Comparison of ENCODE assay signal across 1 cellular context in the genomic region with DNA sequence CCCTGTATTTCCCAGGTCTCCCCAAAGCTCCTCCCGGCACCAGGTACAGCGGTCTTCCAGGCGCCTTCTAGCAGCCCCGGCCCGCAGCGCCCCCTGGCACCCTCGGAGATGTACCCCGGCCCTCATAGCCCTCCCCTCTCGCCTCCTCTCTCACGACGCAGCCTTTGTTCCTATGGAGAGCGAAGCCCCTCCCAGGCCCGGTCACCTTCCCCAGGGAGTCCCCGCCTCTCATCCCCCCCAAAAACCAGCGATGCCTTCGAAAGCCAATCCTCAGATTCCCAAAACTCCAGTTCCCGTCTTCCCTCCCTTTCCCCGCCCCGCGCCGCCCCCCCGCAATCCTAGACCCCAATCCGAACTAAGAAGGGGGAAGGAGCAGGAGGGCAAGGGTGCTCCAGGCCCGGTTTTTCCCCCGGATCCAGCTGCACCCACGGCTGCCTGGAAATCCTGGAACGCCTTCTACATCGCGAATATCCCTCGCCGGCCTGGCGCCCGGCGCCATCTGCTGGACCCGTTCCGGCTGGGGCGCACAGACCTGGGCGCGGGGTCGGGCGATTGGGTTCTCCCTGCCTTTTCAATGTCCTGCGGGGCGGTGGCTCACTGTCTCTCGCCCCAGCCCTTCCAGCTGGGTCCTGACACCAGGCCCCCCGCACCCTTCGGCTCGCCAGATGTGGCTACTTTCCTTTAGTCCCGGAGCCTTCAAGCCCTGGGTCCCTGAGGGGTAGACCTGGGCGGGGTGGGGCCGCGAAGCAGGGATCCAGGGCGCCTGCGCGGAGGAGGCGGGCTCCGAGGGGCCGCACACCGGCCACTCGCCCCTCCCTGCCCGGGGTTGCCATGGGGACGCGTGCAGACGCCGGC.
TF ChIP-seq lines count a peak whose summit lies in the region.

A gene with protein sequence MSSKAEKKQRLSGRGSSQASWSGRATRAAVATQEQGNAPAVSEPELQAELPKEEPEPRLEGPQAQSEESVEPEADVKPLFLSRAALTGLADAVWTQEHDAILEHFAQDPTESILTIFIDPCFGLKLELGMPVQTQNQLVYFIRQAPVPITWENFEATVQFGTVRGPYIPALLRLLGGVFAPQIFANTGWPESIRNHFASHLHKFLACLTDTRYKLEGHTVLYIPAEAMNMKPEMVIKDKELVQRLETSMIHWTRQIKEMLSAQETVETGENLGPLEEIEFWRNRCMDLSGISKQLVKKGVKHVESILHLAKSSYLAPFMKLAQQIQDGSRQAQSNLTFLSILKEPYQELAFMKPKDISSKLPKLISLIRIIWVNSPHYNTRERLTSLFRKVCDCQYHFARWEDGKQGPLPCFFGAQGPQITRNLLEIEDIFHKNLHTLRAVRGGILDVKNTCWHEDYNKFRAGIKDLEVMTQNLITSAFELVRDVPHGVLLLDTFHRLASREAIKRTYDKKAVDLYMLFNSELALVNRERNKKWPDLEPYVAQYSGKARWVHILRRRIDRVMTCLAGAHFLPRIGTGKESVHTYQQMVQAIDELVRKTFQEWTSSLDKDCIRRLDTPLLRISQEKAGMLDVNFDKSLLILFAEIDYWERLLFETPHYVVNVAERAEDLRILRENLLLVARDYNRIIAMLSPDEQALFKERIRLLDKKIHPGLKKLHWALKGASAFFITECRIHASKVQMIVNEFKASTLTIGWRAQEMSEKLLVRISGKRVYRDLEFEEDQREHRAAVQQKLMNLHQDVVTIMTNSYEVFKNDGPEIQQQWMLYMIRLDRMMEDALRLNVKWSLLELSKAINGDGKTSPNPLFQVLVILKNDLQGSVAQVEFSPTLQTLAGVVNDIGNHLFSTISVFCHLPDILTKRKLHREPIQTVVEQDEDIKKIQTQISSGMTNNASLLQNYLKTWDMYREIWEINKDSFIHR (N-terminal part only) (plus strand): TSS at position 844 of the 855 bp plus-strand sequence. CDS start 1,991 bp downstream, outside the sequence.

TF ChIP-seq in A549, 52 proteins besides CTCF, POLR2A, EP300 and RAD21 (continued from another document):
- no peak; the same call in 1 of the 2 replicates for TF ChIP-seq EHF (CRISPR knock-in tag; IDR thresholded peaks at IDR 0.05)
- no peak for TF ChIP-seq POLR2AphosphoS2 (conservative IDR thresholded peaks at IDR 0.05; ENCODE audit: low read length)
- TF ChIP-seq ZFP36 (IDR thresholded peaks at IDR 0.05; ENCODE audit: borderline replicate concordance, partially characterized antibody), result peak; percentile 48
- TF ChIP-seq RFX5 (IDR thresholded peaks at IDR 0.05), result peak; percentile 60
- TF ChIP-seq NPAS2 (CRISPR knock-in tag; IDR thresholded peaks at IDR 0.05; ENCODE audit: borderline replicate concordance), result no peak
- TF ChIP-seq, protein P1, sequence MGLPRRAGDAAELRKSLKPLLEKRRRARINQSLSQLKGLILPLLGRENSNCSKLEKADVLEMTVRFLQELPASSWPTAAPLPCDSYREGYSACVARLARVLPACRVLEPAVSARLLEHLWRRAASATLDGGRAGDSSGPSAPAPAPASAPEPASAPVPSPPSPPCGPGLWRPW (IDR thresholded peaks at IDR 0.05), result no peak
- no peak for TF ChIP-seq HOXA7 (CRISPR knock-in tag; IDR thresholded peaks at IDR 0.05)
- TF ChIP-seq PHF8 (IDR thresholded peaks at IDR 0.05; ENCODE audit: borderline replicate concordance, low read depth), result peak; percentile 57; the same call in 1 of the 2 replicates
- TF ChIP-seq FOSB (CRISPR knock-in tag; IDR thresholded peaks at IDR 0.05), result no peak
- TF ChIP-seq ZC3H11A (IDR thresholded peaks at IDR 0.05), result no peak
- TF ChIP-seq MAFK (IDR thresholded peaks at IDR 0.05; ENCODE audit: partially characterized antibody), result no peak
- TF ChIP-seq, protein P2, sequence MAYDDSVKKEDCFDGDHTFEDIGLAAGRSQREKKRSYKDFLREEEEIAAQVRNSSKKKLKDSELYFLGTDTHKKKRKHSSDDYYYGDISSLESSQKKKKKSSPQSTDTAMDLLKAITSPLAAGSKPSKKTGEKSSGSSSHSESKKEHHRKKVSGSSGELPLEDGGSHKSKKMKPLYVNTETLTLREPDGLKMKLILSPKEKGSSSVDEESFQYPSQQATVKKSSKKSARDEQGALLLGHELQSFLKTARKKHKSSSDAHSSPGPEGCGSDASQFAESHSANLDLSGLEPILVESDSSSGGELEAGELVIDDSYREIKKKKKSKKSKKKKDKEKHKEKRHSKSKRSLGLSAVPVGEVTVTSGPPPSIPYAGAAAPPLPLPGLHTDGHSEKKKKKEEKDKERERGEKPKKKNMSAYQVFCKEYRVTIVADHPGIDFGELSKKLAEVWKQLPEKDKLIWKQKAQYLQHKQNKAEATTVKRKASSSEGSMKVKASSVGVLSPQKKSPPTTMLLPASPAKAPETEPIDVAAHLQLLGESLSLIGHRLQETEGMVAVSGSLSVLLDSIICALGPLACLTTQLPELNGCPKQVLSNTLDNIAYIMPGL (CRISPR knock-in tag; IDR thresholded peaks at IDR 0.05; ENCODE audit: borderline replicate concordance), result no peak; the same call in 1 of the 2 replicates
- TF ChIP-seq, protein P3, sequence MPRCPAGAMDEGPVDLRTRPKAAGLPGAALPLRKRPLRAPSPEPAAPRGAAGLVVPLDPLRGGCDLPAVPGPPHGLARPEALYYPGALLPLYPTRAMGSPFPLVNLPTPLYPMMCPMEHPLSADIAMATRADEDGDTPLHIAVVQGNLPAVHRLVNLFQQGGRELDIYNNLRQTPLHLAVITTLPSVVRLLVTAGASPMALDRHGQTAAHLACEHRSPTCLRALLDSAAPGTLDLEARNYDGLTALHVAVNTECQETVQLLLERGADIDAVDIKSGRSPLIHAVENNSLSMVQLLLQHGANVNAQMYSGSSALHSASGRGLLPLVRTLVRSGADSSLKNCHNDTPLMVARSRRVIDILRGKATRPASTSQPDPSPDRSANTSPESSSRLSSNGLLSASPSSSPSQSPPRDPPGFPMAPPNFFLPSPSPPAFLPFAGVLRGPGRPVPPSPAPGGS (IDR thresholded peaks at IDR 0.05), result peak; percentile 54; the same call in 1 of the 3 replicates
- TF ChIP-seq GATA3 (IDR thresholded peaks at IDR 0.05; ENCODE audit: borderline replicate concordance), result peak; percentile 47
- TF ChIP-seq, protein P4, sequence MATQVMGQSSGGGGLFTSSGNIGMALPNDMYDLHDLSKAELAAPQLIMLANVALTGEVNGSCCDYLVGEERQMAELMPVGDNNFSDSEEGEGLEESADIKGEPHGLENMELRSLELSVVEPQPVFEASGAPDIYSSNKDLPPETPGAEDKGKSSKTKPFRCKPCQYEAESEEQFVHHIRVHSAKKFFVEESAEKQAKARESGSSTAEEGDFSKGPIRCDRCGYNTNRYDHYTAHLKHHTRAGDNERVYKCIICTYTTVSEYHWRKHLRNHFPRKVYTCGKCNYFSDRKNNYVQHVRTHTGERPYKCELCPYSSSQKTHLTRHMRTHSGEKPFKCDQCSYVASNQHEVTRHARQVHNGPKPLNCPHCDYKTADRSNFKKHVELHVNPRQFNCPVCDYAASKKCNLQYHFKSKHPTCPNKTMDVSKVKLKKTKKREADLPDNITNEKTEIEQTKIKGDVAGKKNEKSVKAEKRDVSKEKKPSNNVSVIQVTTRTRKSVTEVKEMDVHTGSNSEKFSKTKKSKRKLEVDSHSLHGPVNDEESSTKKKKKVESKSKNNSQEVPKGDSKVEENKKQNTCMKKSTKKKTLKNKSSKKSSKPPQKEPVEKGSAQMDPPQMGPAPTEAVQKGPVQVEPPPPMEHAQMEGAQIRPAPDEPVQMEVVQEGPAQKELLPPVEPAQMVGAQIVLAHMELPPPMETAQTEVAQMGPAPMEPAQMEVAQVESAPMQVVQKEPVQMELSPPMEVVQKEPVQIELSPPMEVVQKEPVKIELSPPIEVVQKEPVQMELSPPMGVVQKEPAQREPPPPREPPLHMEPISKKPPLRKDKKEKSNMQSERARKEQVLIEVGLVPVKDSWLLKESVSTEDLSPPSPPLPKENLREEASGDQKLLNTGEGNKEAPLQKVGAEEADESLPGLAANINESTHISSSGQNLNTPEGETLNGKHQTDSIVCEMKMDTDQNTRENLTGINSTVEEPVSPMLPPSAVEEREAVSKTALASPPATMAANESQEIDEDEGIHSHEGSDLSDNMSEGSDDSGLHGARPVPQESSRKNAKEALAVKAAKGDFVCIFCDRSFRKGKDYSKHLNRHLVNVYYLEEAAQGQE (IDR thresholded peaks at IDR 0.05), result no peak
- peak; percentile 64; the same call in 2 of the 3 replicates for TF ChIP-seq SMC3 (IDR thresholded peaks at IDR 0.05)
- no peak for TF ChIP-seq JUNB (IDR thresholded peaks at IDR 0.05)
- TF ChIP-seq FOSL2 (IDR thresholded peaks at IDR 0.05), result no peak
- TF ChIP-seq FOSL2 (CRISPR knock-in tag; IDR thresholded peaks at IDR 0.05), result peak; percentile 25; the same call in 1 of the 2 replicates
- TF ChIP-seq, protein P5, sequence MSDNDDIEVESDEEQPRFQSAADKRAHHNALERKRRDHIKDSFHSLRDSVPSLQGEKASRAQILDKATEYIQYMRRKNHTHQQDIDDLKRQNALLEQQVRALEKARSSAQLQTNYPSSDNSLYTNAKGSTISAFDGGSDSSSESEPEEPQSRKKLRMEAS (IDR thresholded peaks at IDR 0.05), result peak; percentile 85
- TF ChIP-seq, protein P6, sequence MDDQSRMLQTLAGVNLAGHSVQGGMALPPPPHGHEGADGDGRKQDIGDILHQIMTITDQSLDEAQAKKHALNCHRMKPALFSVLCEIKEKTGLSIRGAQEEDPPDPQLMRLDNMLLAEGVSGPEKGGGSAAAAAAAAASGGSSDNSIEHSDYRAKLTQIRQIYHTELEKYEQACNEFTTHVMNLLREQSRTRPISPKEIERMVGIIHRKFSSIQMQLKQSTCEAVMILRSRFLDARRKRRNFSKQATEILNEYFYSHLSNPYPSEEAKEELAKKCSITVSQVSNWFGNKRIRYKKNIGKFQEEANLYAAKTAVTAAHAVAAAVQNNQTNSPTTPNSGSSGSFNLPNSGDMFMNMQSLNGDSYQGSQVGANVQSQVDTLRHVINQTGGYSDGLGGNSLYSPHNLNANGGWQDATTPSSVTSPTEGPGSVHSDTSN (IDR thresholded peaks at IDR 0.05), result 0 out of 2 replicates have a peak, but pooled peaks have one; percentile 72
- no peak for TF ChIP-seq KDM1A (IDR thresholded peaks at IDR 0.05; ENCODE audit: low read depth)
- no peak for TF ChIP-seq SREBF2 (IDR thresholded peaks at IDR 0.05)
- TF ChIP-seq KDM5A (IDR thresholded peaks at IDR 0.05), result peak; percentile 92
- TF ChIP-seq HDAC2 (IDR thresholded peaks at IDR 0.05), result 0 out of 2 replicates have a peak, but pooled peaks have one; percentile 60
- TF ChIP-seq, protein P7, sequence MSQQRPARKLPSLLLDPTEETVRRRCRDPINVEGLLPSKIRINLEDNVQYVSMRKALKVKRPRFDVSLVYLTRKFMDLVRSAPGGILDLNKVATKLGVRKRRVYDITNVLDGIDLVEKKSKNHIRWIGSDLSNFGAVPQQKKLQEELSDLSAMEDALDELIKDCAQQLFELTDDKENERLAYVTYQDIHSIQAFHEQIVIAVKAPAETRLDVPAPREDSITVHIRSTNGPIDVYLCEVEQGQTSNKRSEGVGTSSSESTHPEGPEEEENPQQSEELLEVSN (IDR thresholded peaks at IDR 0.05; ENCODE audit: borderline replicate concordance, low read depth), result peak; percentile 85
- TF ChIP-seq, protein P8, sequence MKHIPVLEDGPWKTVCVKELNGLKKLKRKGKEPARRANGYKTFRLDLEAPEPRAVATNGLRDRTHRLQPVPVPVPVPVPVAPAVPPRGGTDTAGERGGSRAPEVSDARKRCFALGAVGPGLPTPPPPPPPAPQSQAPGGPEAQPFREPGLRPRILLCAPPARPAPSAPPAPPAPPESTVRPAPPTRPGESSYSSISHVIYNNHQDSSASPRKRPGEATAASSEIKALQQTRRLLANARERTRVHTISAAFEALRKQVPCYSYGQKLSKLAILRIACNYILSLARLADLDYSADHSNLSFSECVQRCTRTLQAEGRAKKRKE (CRISPR knock-in tag; IDR thresholded peaks at IDR 0.05; ENCODE audit: low read depth), result no peak
- no peak for TF ChIP-seq TFCP2L1 (CRISPR knock-in tag; IDR thresholded peaks at IDR 0.05)
- peak; percentile 90 for TF ChIP-seq MAZ (IDR thresholded peaks at IDR 0.05; ENCODE audit: borderline replicate concordance, low read depth, low read length)
- TF ChIP-seq MYC (IDR thresholded peaks at IDR 0.05; ENCODE audit: borderline replicate concordance, low read length), result peak; percentile 11; the same call in 1 of the 2 replicates
